8 cellular contexts compared by ENCODE assay signal in genomic region chrX:71622347-71623104, GRCh38. TPM values are rescaled to one million over a fixed set of nuclear protein-coding genes. Genes with fewer than 3 reads are reported as not detected.
DNase-seq lines count a peak whose midpoint lies in the region; ATAC-seq and TF ChIP-seq lines count a peak whose summit lies in the region.

No MANE protein-coding gene starts in this region.

- peak overlapping the region; percentile 57 for H3K4me3 Mint-ChIP-seq in activated T-helper 2 cell treated with anti-CD3 and anti-CD28 coated beads, Interferon-gamma antibody, Interleukin-2, Interleukin-4, amounts not matched to agents 10 μg/mL and 5 μg/mL and 100 μg/mL, durations not matched to agents 14 hours and 24 hours and 36 hours (ENCODE audit: low read depth)
- H3K4me3 Mint-ChIP-seq in type B pancreatic cell = no peak overlapping the region

- H3K14ac ChIP-seq in neuronal stem cell (ENCODE audit: low read length) = no peak overlapping the region

- H3K27me3 ChIP-seq in NT2/D1 (ENCODE audit: insufficient read depth, insufficient read length) (no peaks in the 10 kb centered on the region), neuronal stem cell (ENCODE audit: control insufficient read depth in 3 of 3, insufficient read depth in 3 of 3, low read depth in 1 of 3, low read length in 3 of 3) (peaks cover 0 to 7% (median 0%) of the 10 kb centered on the region in 3 experiments)

- H3K4me1 ChIP-seq in NT2/D1 (ENCODE audit: insufficient read depth, insufficient read length) = peaks cover 10% of the 10 kb centered on the region
- no peaks in the 10 kb centered on the region for H3K4me1 ChIP-seq in neuronal stem cell (ENCODE audit: control insufficient read depth in 2 of 2, insufficient read depth in 1 of 2, low read depth in 1 of 2, low read length in 2 of 2)

- no peak overlapping the region for H3K23ac ChIP-seq in neuronal stem cell (ENCODE audit: low read depth, low read length, poor library complexity)

- ATAC-seq in HG02973 (IDR thresholded peaks at IDR 0.05; ENCODE audit: unreplicated experiment) = peak; percentile 52

- H3K9ac ChIP-seq in NT2/D1 (ENCODE audit: insufficient read length, low read depth) = peak overlapping the region; percentile 50
- H3K9ac ChIP-seq in neuronal stem cell (ENCODE audit: low read depth, low read length, poor library complexity) = no peak overlapping the region

- DNase-seq in NCI-H1436 (lab: John Stamatoyannopoulos, UW) = peak; percentile 28
- no peak for DNase-seq in NCI-H1436 treated with DMSO at 0.1 percent for 48 hours (lab: John Stamatoyannopoulos, UW)
- peak; percentile 57 for DNase-seq in NT2/D1 (ENCODE audit: low read depth, low spot score)
- DNase-seq in activated T-helper 2 cell treated with anti-CD3 and anti-CD28 coated beads, Interferon-gamma antibody, Interleukin-2, Interleukin-4, amounts not matched to agents 10 μg/mL and 5 μg/mL and 100 μg/mL, durations not matched to agents 14 hours and 24 hours and 36 hours (ENCODE audit: low spot score) = peak; percentile 25
- peak; percentile 77 for DNase-seq in fibroblast of pulmonary artery (ENCODE audit: low read depth)
- DNase-seq in neuronal stem cell (ENCODE audit: low spot score) = peak; percentile 4
- no peak for DNase-seq in type B pancreatic cell (ENCODE audit: extremely low spot score, unreplicated experiment)

- TF ChIP-seq CTCF in fibroblast of pulmonary artery (IDR thresholded peaks at IDR 0.05; ENCODE audit: low read length, missing control alignments) = peak; percentile 42
- peak; percentile 24 for TF ChIP-seq CTCF in type B pancreatic cell (conservative IDR thresholded peaks at IDR 0.05)

- no peak overlapping the region for H3K18ac ChIP-seq in neuronal stem cell (ENCODE audit: low read length)

- no peak overlapping the region for H3K27ac ChIP-seq in neuronal stem cell (replicated peaks; ENCODE audit: low read length)

- no peak overlapping the region for H3K4ac ChIP-seq in neuronal stem cell (ENCODE audit: low read length)

- no peaks in the 10 kb centered on the region for H3K79me1 ChIP-seq in neuronal stem cell (ENCODE audit: low read depth, low read length)

- WGBS in neuronal stem cell (ENCODE audit: extremely low coverage in 2 of 2, insufficient read length in 2 of 2, insufficient replicate concordance in 1 of 2), 2 donors = no CpG with 5 or more reads among the region's 15 CpGs

- H3K27me3 Mint-ChIP-seq in activated T-helper 2 cell treated with anti-CD3 and anti-CD28 coated beads, Interferon-gamma antibody, Interleukin-2, Interleukin-4, amounts not matched to agents 10 μg/mL and 5 μg/mL and 100 μg/mL, durations not matched to agents 14 hours and 24 hours and 36 hours (ENCODE audit: low read depth) = no peaks in the 10 kb centered on the region
- no peaks in the 10 kb centered on the region for H3K27me3 Mint-ChIP-seq in type B pancreatic cell

- no peak overlapping the region for H2BK15ac ChIP-seq in neuronal stem cell (ENCODE audit: low read length)

- H4K8ac ChIP-seq in neuronal stem cell (ENCODE audit: low read depth, low read length) = no peak overlapping the region

- peaks cover 47% of the 10 kb centered on the region for H3K4me1 Mint-ChIP-seq in activated T-helper 2 cell treated with anti-CD3 and anti-CD28 coated beads, Interferon-gamma antibody, Interleukin-2, Interleukin-4, amounts not matched to agents 10 μg/mL and 5 μg/mL and 100 μg/mL, durations not matched to agents 14 hours and 24 hours and 36 hours (ENCODE audit: low read depth)
- H3K4me1 Mint-ChIP-seq in type B pancreatic cell (ENCODE audit: unreplicated experiment) = peaks cover 3% of the 10 kb centered on the region

- H3K36me3 Mint-ChIP-seq in activated T-helper 2 cell treated with anti-CD3 and anti-CD28 coated beads, Interferon-gamma antibody, Interleukin-2, Interleukin-4, amounts not matched to agents 10 μg/mL and 5 μg/mL and 100 μg/mL, durations not matched to agents 14 hours and 24 hours and 36 hours (ENCODE audit: low read depth) = peaks cover 8% of the 10 kb centered on the region
- no peaks in the 10 kb centered on the region for H3K36me3 Mint-ChIP-seq in type B pancreatic cell

- H3K36me3 ChIP-seq in NT2/D1 (ENCODE audit: insufficient read depth, insufficient read length, low read length) (no peaks in the 10 kb centered on the region), neuronal stem cell (replicated peaks in 1 of 2; ENCODE audit: control insufficient read depth in 2 of 2, insufficient read depth in 2 of 2, low read length in 2 of 2) (no peaks in the 10 kb centered on the region)

- no peak overlapping the region for H3K4me2 ChIP-seq in neuronal stem cell (ENCODE audit: insufficient read depth, low read length, poor library complexity, severe bottlenecking)

- intact Hi-C loops in activated T-helper 2 cell treated with anti-CD3 and anti-CD28 coated beads, Interferon-gamma antibody, Interleukin-2, Interleukin-4, amounts not matched to agents 10 μg/mL and 5 μg/mL and 100 μg/mL, durations not matched to agents 14 hours and 24 hours and 36 hours (cut with micrococcal nuclease) = no loop called here

- no peak overlapping the region for H2BK12ac ChIP-seq in neuronal stem cell (ENCODE audit: low read length)

- no peak overlapping the region for H4K91ac ChIP-seq in neuronal stem cell (ENCODE audit: low read depth, low read length, poor library complexity)

- H2AK5ac ChIP-seq in neuronal stem cell (ENCODE audit: low read depth, low read length) = no peak overlapping the region

- no peaks in the 10 kb centered on the region for H3K9me3 ChIP-seq in NT2/D1 (ENCODE audit: insufficient read depth, low read length)
- H3K9me3 ChIP-seq in neuronal stem cell (replicated peaks in 1 of 2; ENCODE audit: control insufficient read depth in 2 of 2, insufficient read depth in 1 of 2, low read depth in 1 of 2, low read length in 2 of 2) = no peaks in the 10 kb centered on the region

- no peak overlapping the region for H2BK120ac ChIP-seq in neuronal stem cell (ENCODE audit: low read depth, low read length)

- peak overlapping the region; percentile 92 for H2AFZ ChIP-seq in neuronal stem cell (ENCODE audit: low read length)

- no peak overlapping the region for H3K4me3 ChIP-seq in NT2/D1 (ENCODE audit: insufficient read length, low read depth)
- H3K4me3 ChIP-seq in fibroblast of pulmonary artery (replicated peaks; ENCODE audit: low read depth, low read length) = no peak overlapping the region
- no peak overlapping the region for H3K4me3 ChIP-seq in neuronal stem cell (ENCODE audit: low read length in 2 of 2)

- no peaks in the 10 kb centered on the region for H3K9me3 Mint-ChIP-seq in activated T-helper 2 cell treated with anti-CD3 and anti-CD28 coated beads, Interferon-gamma antibody, Interleukin-2, Interleukin-4, amounts not matched to agents 10 μg/mL and 5 μg/mL and 100 μg/mL, durations not matched to agents 14 hours and 24 hours and 36 hours
- H3K9me3 Mint-ChIP-seq in type B pancreatic cell = no peaks in the 10 kb centered on the region

- H3K27ac Mint-ChIP-seq in activated T-helper 2 cell treated with anti-CD3 and anti-CD28 coated beads, Interferon-gamma antibody, Interleukin-2, Interleukin-4, amounts not matched to agents 10 μg/mL and 5 μg/mL and 100 μg/mL, durations not matched to agents 14 hours and 24 hours and 36 hours = peak overlapping the region; percentile 91
- no peak overlapping the region for H3K27ac Mint-ChIP-seq in type B pancreatic cell

- no peak overlapping the region for H2BK5ac ChIP-seq in neuronal stem cell (ENCODE audit: low read length)

RNA-seq across cellular contexts. Expression of gene CXCR3, which starts 4.2 kb away (rescaled TPM):
- 11.1 and 11.4 TPM in 2 replicates for total RNA-seq in activated T-helper 2 cell treated with anti-CD3 and anti-CD28 coated beads, Interferon-gamma antibody, Interleukin-2, Interleukin-4, amounts not matched to agents 10 μg/mL and 5 μg/mL and 100 μg/mL, durations not matched to agents 14 hours and 24 hours and 36 hours
- polyA plus RNA-seq in neuronal stem cell (2013, experiment 1 of 2) = not detected
- polyA plus RNA-seq in neuronal stem cell (2013, experiment 2 of 2) = not detected
- total RNA-seq in type B pancreatic cell (ENCODE audit: low replicate concordance) = not detected in 2 replicates

RNA-seq across cellular contexts. Expression of gene GCNA, which starts 44.3 kb away (rescaled TPM):
- total RNA-seq in activated T-helper 2 cell treated with anti-CD3 and anti-CD28 coated beads, Interferon-gamma antibody, Interleukin-2, Interleukin-4, amounts not matched to agents 10 μg/mL and 5 μg/mL and 100 μg/mL, durations not matched to agents 14 hours and 24 hours and 36 hours = 3.4 and 3.5 TPM in 2 replicates
- polyA plus RNA-seq in neuronal stem cell (2013, experiment 1 of 2) = 0.31 TPM
- 0.22 TPM for polyA plus RNA-seq in neuronal stem cell (2013, experiment 2 of 2)
- 0.79 and 2.1 TPM in 2 replicates for total RNA-seq in type B pancreatic cell (ENCODE audit: low replicate concordance)

Comparison
In these comparisons a context has a peak if more than half of its experiments do, and no peak if none do; other contexts are left out.
1. DNase-seq: peak in NCI-H1436 (single experiment), NT2/D1 (single experiment), activated T-helper 2 cell treated with anti-CD3 and anti-CD28 coated beads, Interferon-gamma antibody, Interleukin-2, Interleukin-4, amounts not matched to agents 10 μg/mL and 5 μg/mL and 100 μg/mL, durations not matched to agents 14 hours and 24 hours and 36 hours (single experiment), fibroblast of pulmonary artery (single experiment) and neuronal stem cell (single experiment); none in NCI-H1436 treated with DMSO at 0.1 percent for 48 hours (single experiment) and type B pancreatic cell (single experiment).
2. RNA of gene CXCR3, which starts 4.2 kb away (total RNA-seq): 11.1 to 11.4 TPM in activated T-helper 2 cell treated with anti-CD3 and anti-CD28 coated beads, Interferon-gamma antibody, Interleukin-2, Interleukin-4, amounts not matched to agents 10 μg/mL and 5 μg/mL and 100 μg/mL, durations not matched to agents 14 hours and 24 hours and 36 hours; not detected in type B pancreatic cell; every median in the first group is over 10 times any median in the second.